In the genomic region with DNA sequence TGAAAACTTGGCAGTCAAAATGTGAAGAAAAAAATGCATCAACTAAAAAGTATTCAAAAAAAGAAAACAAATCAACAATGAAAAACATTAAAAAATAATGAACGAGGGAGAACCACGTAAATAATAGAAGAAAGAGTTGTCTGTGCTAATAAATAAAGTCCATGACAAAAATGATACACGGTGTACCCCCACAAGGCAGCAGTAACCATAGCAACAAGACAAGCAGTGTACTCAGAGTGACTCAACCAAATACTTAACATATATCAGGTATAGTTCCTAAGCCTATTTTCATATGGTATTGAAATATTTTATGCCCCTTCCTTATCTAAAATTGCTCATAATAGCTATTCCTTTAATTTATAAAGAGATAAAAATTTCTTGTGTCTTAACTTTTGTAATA, we compare ENCODE assay signal across 29 cellular contexts.
DNase-seq lines count a peak whose midpoint lies in the region; ATAC-seq, FAIRE-seq and TF ChIP-seq lines count a peak whose summit lies in the region.
"Had no signal": no experiment of that assay in that cellular context is flagged by ENCODE, and none has a peak within 500 bp of the region (broad histone marks: within the 10 kb centered on the region; RNA-seq: fewer than 3 reads in every experiment).

No MANE protein-coding gene starts in this region.

- ATAC-seq in heart right ventricle, result no peak
- ATAC-seq in pancreas, result no peak
- no peak for ATAC-seq in activated CD8-positive, alpha-beta memory T cell treated with anti-CD3 and anti-CD28 coated beads, Interleukin-2, amount 10 ng/mL, durations not matched to agents 7 days and 5 days
- no peak for ATAC-seq in HG02840 (IDR thresholded peaks at IDR 0.05; ENCODE audit: low FRiP score, unreplicated experiment)
- ATAC-seq: A549; effector memory CD8-positive, alpha-beta T cell; foreskin keratinocyte; heart left ventricle; naive thymus-derived CD8-positive, alpha-beta T cell; Panc1 had no signal

- 77 to 82% methylated on average over 3 of the region's 3 CpGs for WGBS in heart right ventricle, 2 donors
- 71 to 74% methylated on average over 3 of the region's 3 CpGs for WGBS in pancreas, 2 donors

- H3K27me3 Mint-ChIP-seq in chondrocyte (ENCODE audit: low read depth), result no peaks in the 10 kb centered on the region
- H3K27me3 Mint-ChIP-seq in activated CD8-positive, alpha-beta memory T cell treated with anti-CD3 and anti-CD28 coated beads, Interleukin-2, amount 10 ng/mL, durations not matched to agents 7 days and 5 days, result no peaks in the 10 kb centered on the region
- H3K27me3 Mint-ChIP-seq: activated CD4-positive, alpha-beta memory T cell treated with anti-CD3 and anti-CD28 coated beads, Interleukin-2, amount 10 ng/mL, durations not matched to agents 7 days and 5 days; activated naive CD4-positive, alpha-beta T cell treated with anti-CD3 and anti-CD28 coated beads, Interleukin-2, amount 50 U/mL, for 24 hours; B cell; CD4-positive, alpha-beta memory T cell; effector memory CD8-positive, alpha-beta T cell; IgD-negative memory B cell; naive thymus-derived CD8-positive, alpha-beta T cell; progenitor cell of endocrine pancreas had no signal

- intact Hi-C loops in left ventricle myocardium inferior (cut with micrococcal nuclease) (loop anchor here (10.0 kb wide), 1 partner anchor 147 kb away; no protein-coding TSS in a partner anchor), heart right ventricle (cut with DNase I) (loop anchor here in 4 of 10 donors (2.0 to 10.0 kb wide), 5 partner anchors 57 to 77 kb away; no protein-coding TSS in a partner anchor), pancreas (cut with DNase I) (no loop called here)

- H3K4me1 ChIP-seq in left ventricle myocardium inferior, result peaks cover 53% of the 10 kb centered on the region
- H3K4me1 ChIP-seq in heart right ventricle, result peaks cover 0 to 34% (median 11%) of the 10 kb centered on the region in 9 donors
- peaks cover 0 to 4% (median 0%) of the 10 kb centered on the region in 3 donors for H3K4me1 ChIP-seq in pancreas
- H3K4me1 ChIP-seq: sigmoid colon had no signal

- no peaks in the 10 kb centered on the region for H3K36me3 Mint-ChIP-seq in chondrocyte (ENCODE audit: low read depth)
- H3K36me3 Mint-ChIP-seq in activated CD8-positive, alpha-beta memory T cell treated with anti-CD3 and anti-CD28 coated beads, Interleukin-2, amount 10 ng/mL, durations not matched to agents 7 days and 5 days, result no peaks in the 10 kb centered on the region
- H3K36me3 Mint-ChIP-seq: activated naive CD4-positive, alpha-beta T cell treated with anti-CD3 and anti-CD28 coated beads, Interleukin-2, amount 50 U/mL, for 24 hours; CD4-positive, alpha-beta memory T cell; IgD-negative memory B cell; naive thymus-derived CD8-positive, alpha-beta T cell had no signal

- DNase-seq in left ventricle myocardium inferior, result no peak
- no peak for DNase-seq in heart right ventricle
- DNase-seq in NCI-H69 (lab: John Stamatoyannopoulos, UW), result peak; percentile 27
- no peak for DNase-seq in chondrocyte (ENCODE audit: low spot score)
- DNase-seq in pancreas, result no peak
- no peak for DNase-seq in activated CD8-positive, alpha-beta memory T cell treated with anti-CD3 and anti-CD28 coated beads, Interleukin-2, amount 10 ng/mL, durations not matched to agents 7 days and 5 days
- no peak for DNase-seq in DMS 273 (lab: John Stamatoyannopoulos, UW; ENCODE audit: unreplicated experiment)
- DNase-seq: activated CD4-positive, alpha-beta memory T cell treated with anti-CD3 and anti-CD28 coated beads, Interleukin-2, amount 10 ng/mL, durations not matched to agents 7 days and 5 days; amygdala; CD4-positive, alpha-beta memory T cell; effector memory CD8-positive, alpha-beta T cell; erythroblast; foreskin keratinocyte; heart left ventricle; naive thymus-derived CD8-positive, alpha-beta T cell; NCI-H1105; NCI-H187; NCI-H524; sigmoid colon; stimulated activated CD4-positive, alpha-beta T cell treated with anti-CD3 and anti-CD28 coated beads, Interleukin-4, amount 100 ng/mL, for 4 hours had no signal

- peaks cover 43% of the 10 kb centered on the region for H3K4me1 Mint-ChIP-seq in chondrocyte (ENCODE audit: low read depth)
- H3K4me1 Mint-ChIP-seq in activated CD8-positive, alpha-beta memory T cell treated with anti-CD3 and anti-CD28 coated beads, Interleukin-2, amount 10 ng/mL, durations not matched to agents 7 days and 5 days, result no peaks in the 10 kb centered on the region
- H3K4me1 Mint-ChIP-seq: activated CD4-positive, alpha-beta memory T cell treated with anti-CD3 and anti-CD28 coated beads, Interleukin-2, amount 10 ng/mL, durations not matched to agents 7 days and 5 days; activated naive CD4-positive, alpha-beta T cell treated with anti-CD3 and anti-CD28 coated beads, Interleukin-2, amount 50 U/mL, for 24 hours; B cell; CD4-positive, alpha-beta memory T cell; IgD-negative memory B cell had no signal

- H3K4me3 Mint-ChIP-seq in chondrocyte (ENCODE audit: unreplicated experiment), result no peak overlapping the region
- H3K4me3 Mint-ChIP-seq in activated CD8-positive, alpha-beta memory T cell treated with anti-CD3 and anti-CD28 coated beads, Interleukin-2, amount 10 ng/mL, durations not matched to agents 7 days and 5 days, result no peak overlapping the region
- H3K4me3 Mint-ChIP-seq: activated CD4-positive, alpha-beta memory T cell treated with anti-CD3 and anti-CD28 coated beads, Interleukin-2, amount 10 ng/mL, durations not matched to agents 7 days and 5 days; activated naive CD4-positive, alpha-beta T cell treated with anti-CD3 and anti-CD28 coated beads, Interleukin-2, amount 50 U/mL, for 24 hours; B cell; CD4-positive, alpha-beta memory T cell; effector memory CD8-positive, alpha-beta T cell; IgD-negative memory B cell; naive thymus-derived CD8-positive, alpha-beta T cell; T-helper 2 cell treated with Interferon-gamma antibody and Interleukin-4, amounts not matched to agents 5 μg/mL and 100 μg/mL, for 36 hours had no signal

- CTCF ChIA-PET in activated CD8-positive, alpha-beta memory T cell treated with anti-CD3 and anti-CD28 coated beads, Interleukin-2, amount 10 ng/mL, durations not matched to agents 7 days and 5 days (lab: Charles Lee), result no interaction called here

- no peak overlapping the region for H3K4me3 ChIP-seq in left ventricle myocardium inferior
- H3K4me3 ChIP-seq in heart right ventricle, result no peak overlapping the region
- no peak overlapping the region for H3K4me3 ChIP-seq in pancreas
- H3K4me3 ChIP-seq: A549, heart left ventricle, sigmoid colon, tibial nerve had no signal

- no peak for TF ChIP-seq CTCF in left ventricle myocardium inferior (IDR thresholded peaks at IDR 0.05; ENCODE audit: borderline replicate concordance)
- TF ChIP-seq CTCF in heart right ventricle (IDR thresholded peaks at IDR 0.05), result no peak
- no peak for TF ChIP-seq CTCF in chondrocyte (IDR thresholded peaks at IDR 0.05)
- TF ChIP-seq CTCF in pancreas (IDR thresholded peaks at IDR 0.05), result no peak

- FAIRE-seq in pancreas (lab: Jason Lieb, UNC), result peak; percentile 32
- FAIRE-seq: A549 had no signal

- peaks cover 2% of the 10 kb centered on the region for H3K9me3 ChIP-seq in left ventricle myocardium inferior (replicated peaks)
- H3K9me3 ChIP-seq in heart right ventricle, result no peaks in the 10 kb centered on the region
- no peaks in the 10 kb centered on the region for H3K9me3 ChIP-seq in pancreas
- H3K9me3 ChIP-seq: A549, heart left ventricle, sigmoid colon, tibial nerve had no signal

- peaks cover 4% of the 10 kb centered on the region for H3K9me3 Mint-ChIP-seq in chondrocyte (ENCODE audit: low read depth)
- H3K9me3 Mint-ChIP-seq in activated CD8-positive, alpha-beta memory T cell treated with anti-CD3 and anti-CD28 coated beads, Interleukin-2, amount 10 ng/mL, durations not matched to agents 7 days and 5 days (ENCODE audit: low read depth), result peaks cover 2% of the 10 kb centered on the region
- H3K9me3 Mint-ChIP-seq: activated CD4-positive, alpha-beta memory T cell treated with anti-CD3 and anti-CD28 coated beads, Interleukin-2, amount 10 ng/mL, durations not matched to agents 7 days and 5 days; activated naive CD4-positive, alpha-beta T cell treated with anti-CD3 and anti-CD28 coated beads, Interleukin-2, amount 50 U/mL, for 24 hours; naive thymus-derived CD8-positive, alpha-beta T cell; T-helper 2 cell treated with Interferon-gamma antibody and Interleukin-4, amounts not matched to agents 5 μg/mL and 100 μg/mL, for 36 hours had no signal

- no peaks in the 10 kb centered on the region for H3K27me3 ChIP-seq in left ventricle myocardium inferior (ENCODE audit: low read depth)
- H3K27me3 ChIP-seq in heart right ventricle, result no peaks in the 10 kb centered on the region
- H3K27me3 ChIP-seq in pancreas, result no peaks in the 10 kb centered on the region
- H3K27me3 ChIP-seq: foreskin keratinocyte, heart left ventricle, sigmoid colon, tibial nerve had no signal

- H3K36me3 ChIP-seq in left ventricle myocardium inferior (no peaks in the 10 kb centered on the region), heart right ventricle (no peaks in the 10 kb centered on the region), pancreas (no peaks in the 10 kb centered on the region)
- H3K36me3 ChIP-seq: heart left ventricle, sigmoid colon, tibial nerve had no signal

- peak overlapping the region; percentile 41 for H3K27ac Mint-ChIP-seq in chondrocyte (ENCODE audit: unreplicated experiment)
- no peak overlapping the region for H3K27ac Mint-ChIP-seq in activated CD8-positive, alpha-beta memory T cell treated with anti-CD3 and anti-CD28 coated beads, Interleukin-2, amount 10 ng/mL, durations not matched to agents 7 days and 5 days
- H3K27ac Mint-ChIP-seq: activated CD4-positive, alpha-beta memory T cell treated with anti-CD3 and anti-CD28 coated beads, Interleukin-2, amount 10 ng/mL, durations not matched to agents 7 days and 5 days; activated naive CD4-positive, alpha-beta T cell treated with anti-CD3 and anti-CD28 coated beads, Interleukin-2, amount 50 U/mL, for 24 hours; B cell; CD4-positive, alpha-beta memory T cell; effector memory CD8-positive, alpha-beta T cell; IgD-negative memory B cell; naive thymus-derived CD8-positive, alpha-beta T cell; progenitor cell of endocrine pancreas; T-helper 2 cell treated with Interferon-gamma antibody and Interleukin-4, amounts not matched to agents 5 μg/mL and 100 μg/mL, for 36 hours had no signal

- H3K27ac ChIP-seq in left ventricle myocardium inferior (replicated peaks) (peak overlapping the region; percentile 72), heart right ventricle (peak overlapping the region in 1 of 10 donors; percentile 74), pancreas (no peak overlapping the region)
- H3K27ac ChIP-seq: A549, foreskin keratinocyte, sigmoid colon, tibial nerve had no signal
